ENCODE assay signal across 1 cellular context in the genomic region with DNA sequence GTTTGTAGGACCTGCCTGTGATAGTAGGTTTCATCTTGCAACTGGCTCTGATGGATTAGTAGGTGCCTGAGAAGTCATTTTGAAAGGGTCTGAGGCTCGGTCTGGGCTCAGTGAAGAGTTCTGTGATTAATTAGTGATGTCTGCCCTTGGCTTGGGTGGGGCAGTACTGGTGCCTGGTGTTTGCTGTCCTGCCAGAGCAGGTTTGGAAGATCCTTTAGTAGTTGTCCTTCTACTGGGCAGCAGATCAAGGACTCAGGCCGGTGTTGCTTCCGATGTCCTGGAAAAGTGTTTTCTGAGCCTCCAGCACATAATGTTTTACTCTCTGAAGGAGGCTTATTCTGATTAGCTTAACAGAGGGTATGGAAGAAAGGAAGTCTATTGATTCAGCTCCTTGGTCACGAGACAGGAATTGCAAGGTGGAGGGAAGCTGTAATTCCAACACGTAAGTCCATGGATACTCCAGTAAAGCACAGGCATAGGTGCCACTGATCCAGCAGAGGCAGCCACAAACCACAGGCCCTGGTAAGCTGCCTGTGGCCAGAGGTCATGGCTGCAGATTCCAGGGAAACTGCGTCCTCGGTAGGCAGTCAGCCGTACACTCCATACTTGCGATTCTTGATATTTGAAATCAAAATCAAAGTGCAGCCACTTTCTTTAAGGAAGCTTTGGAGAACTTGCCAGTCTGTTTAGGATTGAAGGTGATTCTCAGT.
A peak's percentile ranks its signal among the peaks of the same experiment; 100 is the strongest.
TF ChIP-seq lines count a peak whose summit lies in the region.

No MANE protein-coding gene starts in this region.

TF ChIP-seq in HepG2, 621 proteins besides CTCF, POLR2A, EP300 and RAD21 (continued from another document):
- TF ChIP-seq, protein P1, sequence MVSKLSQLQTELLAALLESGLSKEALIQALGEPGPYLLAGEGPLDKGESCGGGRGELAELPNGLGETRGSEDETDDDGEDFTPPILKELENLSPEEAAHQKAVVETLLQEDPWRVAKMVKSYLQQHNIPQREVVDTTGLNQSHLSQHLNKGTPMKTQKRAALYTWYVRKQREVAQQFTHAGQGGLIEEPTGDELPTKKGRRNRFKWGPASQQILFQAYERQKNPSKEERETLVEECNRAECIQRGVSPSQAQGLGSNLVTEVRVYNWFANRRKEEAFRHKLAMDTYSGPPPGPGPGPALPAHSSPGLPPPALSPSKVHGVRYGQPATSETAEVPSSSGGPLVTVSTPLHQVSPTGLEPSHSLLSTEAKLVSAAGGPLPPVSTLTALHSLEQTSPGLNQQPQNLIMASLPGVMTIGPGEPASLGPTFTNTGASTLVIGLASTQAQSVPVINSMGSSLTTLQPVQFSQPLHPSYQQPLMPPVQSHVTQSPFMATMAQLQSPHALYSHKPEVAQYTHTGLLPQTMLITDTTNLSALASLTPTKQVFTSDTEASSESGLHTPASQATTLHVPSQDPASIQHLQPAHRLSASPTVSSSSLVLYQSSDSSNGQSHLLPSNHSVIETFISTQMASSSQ (IDR thresholded peaks at IDR 0.05; ENCODE audit: low read depth), result no peak
- TF ChIP-seq, protein P1 (CRISPR knock-in tag; IDR thresholded peaks at IDR 0.05; ENCODE audit: borderline replicate concordance), result no peak
- TF ChIP-seq IKZF4 (CRISPR knock-in tag; IDR thresholded peaks at IDR 0.05; ENCODE audit: borderline replicate concordance, low read depth, not compliant biosample characterization) (no peak), PAXIP1 (CRISPR knock-in tag; conservative IDR thresholded peaks at IDR 0.05) (no peak), STAT6 (CRISPR knock-in tag; IDR thresholded peaks at IDR 0.05; ENCODE audit: borderline replicate concordance) (no peak), ZNF816 (CRISPR knock-in tag; IDR thresholded peaks at IDR 0.05; ENCODE audit: borderline replicate concordance) (no peak), CEBPB (IDR thresholded peaks at IDR 0.05; ENCODE audit: borderline replicate concordance, low read depth, low read length) (no peak), ZNF564 (CRISPR knock-in tag; IDR thresholded peaks at IDR 0.05) (no peak; the same call in 1 of the 2 replicates), CAMTA2 (CRISPR knock-in tag; IDR thresholded peaks at IDR 0.05; ENCODE audit: borderline replicate concordance) (no peak), ZNF335 (CRISPR knock-in tag; IDR thresholded peaks at IDR 0.05) (no peak; the same call in 1 of the 2 replicates), ZNF232 (CRISPR knock-in tag; IDR thresholded peaks at IDR 0.05; ENCODE audit: borderline replicate concordance) (0 out of 2 replicates have a peak, but pooled peaks have one; percentile 1), CEBPG (CRISPR knock-in tag; IDR thresholded peaks at IDR 0.05) (0 out of 2 replicates have a peak, but pooled peaks have one; percentile 19), CCDC6 (CRISPR knock-in tag; IDR thresholded peaks at IDR 0.05) (peak; percentile 22; the same call in 1 of the 2 replicates), ZXDC (CRISPR knock-in tag; IDR thresholded peaks at IDR 0.05) (no peak), ATF4 (CRISPR knock-in tag; IDR thresholded peaks at IDR 0.05) (no peak), ZNF644 (CRISPR knock-in tag; IDR thresholded peaks at IDR 0.05; ENCODE audit: low read depth) (no peak)
- TF ChIP-seq, protein P2, sequence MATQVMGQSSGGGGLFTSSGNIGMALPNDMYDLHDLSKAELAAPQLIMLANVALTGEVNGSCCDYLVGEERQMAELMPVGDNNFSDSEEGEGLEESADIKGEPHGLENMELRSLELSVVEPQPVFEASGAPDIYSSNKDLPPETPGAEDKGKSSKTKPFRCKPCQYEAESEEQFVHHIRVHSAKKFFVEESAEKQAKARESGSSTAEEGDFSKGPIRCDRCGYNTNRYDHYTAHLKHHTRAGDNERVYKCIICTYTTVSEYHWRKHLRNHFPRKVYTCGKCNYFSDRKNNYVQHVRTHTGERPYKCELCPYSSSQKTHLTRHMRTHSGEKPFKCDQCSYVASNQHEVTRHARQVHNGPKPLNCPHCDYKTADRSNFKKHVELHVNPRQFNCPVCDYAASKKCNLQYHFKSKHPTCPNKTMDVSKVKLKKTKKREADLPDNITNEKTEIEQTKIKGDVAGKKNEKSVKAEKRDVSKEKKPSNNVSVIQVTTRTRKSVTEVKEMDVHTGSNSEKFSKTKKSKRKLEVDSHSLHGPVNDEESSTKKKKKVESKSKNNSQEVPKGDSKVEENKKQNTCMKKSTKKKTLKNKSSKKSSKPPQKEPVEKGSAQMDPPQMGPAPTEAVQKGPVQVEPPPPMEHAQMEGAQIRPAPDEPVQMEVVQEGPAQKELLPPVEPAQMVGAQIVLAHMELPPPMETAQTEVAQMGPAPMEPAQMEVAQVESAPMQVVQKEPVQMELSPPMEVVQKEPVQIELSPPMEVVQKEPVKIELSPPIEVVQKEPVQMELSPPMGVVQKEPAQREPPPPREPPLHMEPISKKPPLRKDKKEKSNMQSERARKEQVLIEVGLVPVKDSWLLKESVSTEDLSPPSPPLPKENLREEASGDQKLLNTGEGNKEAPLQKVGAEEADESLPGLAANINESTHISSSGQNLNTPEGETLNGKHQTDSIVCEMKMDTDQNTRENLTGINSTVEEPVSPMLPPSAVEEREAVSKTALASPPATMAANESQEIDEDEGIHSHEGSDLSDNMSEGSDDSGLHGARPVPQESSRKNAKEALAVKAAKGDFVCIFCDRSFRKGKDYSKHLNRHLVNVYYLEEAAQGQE (IDR thresholded peaks at IDR 0.05; ENCODE audit: borderline replicate concordance in 1 of 2, low read depth in 1 of 2, low read length in 2 of 2), result 0 out of 4 replicates have a peak, but pooled peaks of 1 of the 2 experiments have one; percentile 5
- TF ChIP-seq, protein P3, sequence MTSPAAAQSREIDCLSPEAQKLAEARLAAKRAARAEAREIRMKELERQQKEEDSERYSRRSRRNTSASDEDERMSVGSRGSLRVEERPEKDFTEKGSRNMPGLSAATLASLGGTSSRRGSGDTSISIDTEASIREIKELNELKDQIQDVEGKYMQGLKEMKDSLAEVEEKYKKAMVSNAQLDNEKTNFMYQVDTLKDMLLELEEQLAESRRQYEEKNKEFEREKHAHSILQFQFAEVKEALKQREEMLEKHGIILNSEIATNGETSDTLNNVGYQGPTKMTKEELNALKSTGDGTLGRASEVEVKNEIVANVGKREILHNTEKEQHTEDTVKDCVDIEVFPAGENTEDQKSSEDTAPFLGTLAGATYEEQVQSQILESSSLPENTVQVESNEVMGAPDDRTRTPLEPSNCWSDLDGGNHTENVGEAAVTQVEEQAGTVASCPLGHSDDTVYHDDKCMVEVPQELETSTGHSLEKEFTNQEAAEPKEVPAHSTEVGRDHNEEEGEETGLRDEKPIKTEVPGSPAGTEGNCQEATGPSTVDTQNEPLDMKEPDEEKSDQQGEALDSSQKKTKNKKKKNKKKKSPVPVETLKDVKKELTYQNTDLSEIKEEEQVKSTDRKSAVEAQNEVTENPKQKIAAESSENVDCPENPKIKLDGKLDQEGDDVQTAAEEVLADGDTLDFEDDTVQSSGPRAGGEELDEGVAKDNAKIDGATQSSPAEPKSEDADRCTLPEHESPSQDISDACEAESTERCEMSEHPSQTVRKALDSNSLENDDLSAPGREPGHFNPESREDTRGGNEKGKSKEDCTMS (CRISPR knock-in tag; conservative IDR thresholded peaks at IDR 0.05), result no peak
- TF ChIP-seq, protein P4, sequence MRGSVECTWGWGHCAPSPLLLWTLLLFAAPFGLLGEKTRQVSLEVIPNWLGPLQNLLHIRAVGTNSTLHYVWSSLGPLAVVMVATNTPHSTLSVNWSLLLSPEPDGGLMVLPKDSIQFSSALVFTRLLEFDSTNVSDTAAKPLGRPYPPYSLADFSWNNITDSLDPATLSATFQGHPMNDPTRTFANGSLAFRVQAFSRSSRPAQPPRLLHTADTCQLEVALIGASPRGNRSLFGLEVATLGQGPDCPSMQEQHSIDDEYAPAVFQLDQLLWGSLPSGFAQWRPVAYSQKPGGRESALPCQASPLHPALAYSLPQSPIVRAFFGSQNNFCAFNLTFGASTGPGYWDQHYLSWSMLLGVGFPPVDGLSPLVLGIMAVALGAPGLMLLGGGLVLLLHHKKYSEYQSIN (CRISPR knock-in tag; IDR thresholded peaks at IDR 0.05; ENCODE audit: borderline replicate concordance), result no peak
- TF ChIP-seq, protein P5, sequence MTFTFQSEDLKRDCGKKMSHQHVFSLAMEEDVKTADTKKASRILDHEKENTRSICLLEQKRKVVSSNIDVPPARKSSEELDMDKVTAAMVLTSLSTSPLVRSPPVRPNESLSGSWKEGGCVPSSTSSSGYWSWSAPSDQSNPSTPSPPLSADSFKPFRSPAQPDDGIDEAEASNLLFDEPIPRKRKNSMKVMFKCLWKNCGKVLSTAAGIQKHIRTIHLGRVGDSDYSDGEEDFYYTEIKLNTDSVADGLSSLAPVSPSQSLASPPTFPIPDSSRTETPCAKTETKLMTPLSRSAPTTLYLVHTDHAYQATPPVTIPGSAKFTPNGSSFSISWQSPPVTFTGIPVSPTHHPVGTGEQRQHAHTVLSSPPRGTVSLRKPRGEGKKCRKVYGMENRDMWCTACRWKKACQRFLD (CRISPR knock-in tag; IDR thresholded peaks at IDR 0.05; ENCODE audit: borderline replicate concordance), result no peak
